21 cellular contexts compared by ENCODE assay signal in genomic region chr16:27829975-27830374, GRCh38.
"Had no signal": no experiment of that assay in that cellular context is flagged by ENCODE, and none has a peak within 500 bp of the region (broad histone marks: within the 10 kb centered on the region; RNA-seq: fewer than 3 reads in every experiment).

No MANE protein-coding gene starts in this region.

- ATAC-seq: effector memory CD8-positive, alpha-beta T cell; left lobe of liver; naive thymus-derived CD4-positive, alpha-beta T cell; stimulated activated naive CD8-positive, alpha-beta T cell treated with anti-CD3 and anti-CD28 coated beads, Interleukin-15, amount 100 ng/mL, for 72 hours had no signal

- DNase-seq: cortex of kidney; effector memory CD8-positive, alpha-beta T cell; hypothalamus; kidney; mesenchymal stem cell; midbrain; naive thymus-derived CD4-positive, alpha-beta T cell; stimulated activated CD4-positive, alpha-beta T cell treated with anti-CD3 and anti-CD28 coated beads, Interleukin-15, amount 100 ng/mL, for 24 hours; stimulated activated CD4-positive, alpha-beta T cell treated with anti-CD3 and anti-CD28 coated beads, Interleukin-2, amount 100 ng/mL, for 48 hours; stimulated activated naive CD4-positive, alpha-beta T cell; stimulated activated naive CD8-positive, alpha-beta T cell treated with anti-CD3 and anti-CD28 coated beads, Interleukin-15, amount 100 ng/mL, for 72 hours; transverse colon had no signal

- H3K4me1 ChIP-seq: neural progenitor cell, parathyroid adenoma, prostate gland, right atrium auricular region, suprapubic skin, transverse colon, vagina had no signal

- H3K9me3 ChIP-seq: prostate gland, suprapubic skin, vagina had no signal

- H3K4me3 ChIP-seq: lung, neural progenitor cell, prostate gland, right atrium auricular region, skin epidermis, suprapubic skin, transverse colon, vagina had no signal

- H3K27ac ChIP-seq: neural progenitor cell, parathyroid adenoma, prostate gland, right atrium auricular region, skin epidermis, suprapubic skin, transverse colon, vagina had no signal

- H3K36me3 ChIP-seq: neural progenitor cell, prostate gland, right atrium auricular region, suprapubic skin, transverse colon, vagina had no signal
